Comparison of ENCODE assay signal across 1 cellular context in the genomic region with DNA sequence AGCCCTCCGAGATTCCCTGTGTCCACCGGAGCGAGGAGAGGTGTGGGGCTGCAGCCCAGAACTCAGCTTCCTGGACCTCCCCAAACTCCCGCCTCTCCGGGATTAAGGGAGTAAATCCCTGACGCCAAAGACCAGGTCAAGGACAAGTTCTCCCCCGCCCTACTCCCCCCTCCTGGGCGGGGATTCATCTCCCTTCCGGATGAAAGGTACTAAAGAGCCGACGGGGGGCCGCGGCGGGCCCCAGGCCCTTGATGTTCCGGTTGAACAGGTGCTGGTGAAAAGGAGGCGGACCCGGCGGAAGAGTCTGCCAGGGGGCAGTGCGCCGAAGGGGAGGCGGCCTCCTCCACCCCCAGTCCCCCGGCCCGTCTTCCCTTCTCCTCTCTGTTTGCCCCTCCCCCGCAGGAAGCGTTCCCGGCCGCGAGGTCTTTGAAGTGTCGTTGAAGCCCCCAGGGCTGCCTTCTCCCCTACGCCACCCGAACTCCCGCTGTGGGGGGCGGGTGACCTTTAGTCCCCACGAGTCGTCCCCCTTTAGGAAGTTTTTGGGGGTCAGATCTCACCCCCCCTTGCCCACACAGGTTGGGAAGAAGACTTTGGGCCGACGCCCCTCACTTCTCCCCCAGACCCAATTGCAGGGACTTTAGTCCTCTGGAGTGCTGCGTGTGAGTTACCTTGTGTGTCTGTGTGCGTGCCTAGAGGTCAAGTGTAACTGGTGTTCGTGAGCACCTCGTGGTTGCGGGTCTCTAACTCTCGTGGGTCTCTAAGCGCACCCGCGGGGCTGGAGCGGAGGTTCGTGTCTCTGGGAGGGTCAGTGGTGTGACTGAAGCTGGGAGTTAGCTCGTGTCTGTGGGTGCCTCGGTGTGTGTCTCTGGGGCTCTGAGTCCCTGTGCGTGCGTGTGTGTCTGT.
TF ChIP-seq lines count a peak whose summit lies in the region.

No MANE protein-coding gene starts in this region.

TF ChIP-seq in WTC11, 78 proteins besides CTCF, POLR2A, EP300 and RAD21 (continued from another document):
- no peak for TF ChIP-seq PREB (CRISPR knock-in tag; IDR thresholded peaks at IDR 0.05; ENCODE audit: borderline replicate concordance)
- no peak for TF ChIP-seq ZNF671 (CRISPR knock-in tag; IDR thresholded peaks at IDR 0.05)
- no peak for TF ChIP-seq ZNF281 (CRISPR knock-in tag; IDR thresholded peaks at IDR 0.05)
- TF ChIP-seq SOX15 (CRISPR knock-in tag; IDR thresholded peaks at IDR 0.05) = no peak
- TF ChIP-seq, protein P1, sequence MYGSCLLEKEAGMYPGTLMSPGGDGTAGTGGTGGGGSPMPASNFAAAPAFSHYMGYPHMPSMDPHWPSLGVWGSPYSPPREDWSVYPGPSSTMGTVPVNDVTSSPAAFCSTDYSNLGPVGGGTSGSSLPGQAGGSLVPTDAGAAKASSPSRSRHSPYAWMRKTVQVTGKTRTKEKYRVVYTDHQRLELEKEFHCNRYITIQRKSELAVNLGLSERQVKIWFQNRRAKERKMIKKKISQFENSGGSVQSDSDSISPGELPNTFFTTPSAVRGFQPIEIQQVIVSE (CRISPR knock-in tag; IDR thresholded peaks at IDR 0.05; ENCODE audit: borderline replicate concordance) = no peak
- TF ChIP-seq TP53 (CRISPR knock-in tag; IDR thresholded peaks at IDR 0.05) = no peak
- no peak for TF ChIP-seq ZNF396 (CRISPR knock-in tag; IDR thresholded peaks at IDR 0.05; ENCODE audit: borderline replicate concordance)
- TF ChIP-seq ZNF121 (CRISPR knock-in tag; IDR thresholded peaks at IDR 0.05) = no peak
- TF ChIP-seq OVOL2 (CRISPR knock-in tag; IDR thresholded peaks at IDR 0.05; ENCODE audit: borderline replicate concordance) = no peak
- TF ChIP-seq NR1H2 (CRISPR knock-in tag; IDR thresholded peaks at IDR 0.05) = no peak
- no peak for TF ChIP-seq ZNF317 (CRISPR knock-in tag; IDR thresholded peaks at IDR 0.05; ENCODE audit: borderline replicate concordance, low read depth)
- TF ChIP-seq ZNF416 (CRISPR knock-in tag; IDR thresholded peaks at IDR 0.05) = no peak
- TF ChIP-seq, protein P2, sequence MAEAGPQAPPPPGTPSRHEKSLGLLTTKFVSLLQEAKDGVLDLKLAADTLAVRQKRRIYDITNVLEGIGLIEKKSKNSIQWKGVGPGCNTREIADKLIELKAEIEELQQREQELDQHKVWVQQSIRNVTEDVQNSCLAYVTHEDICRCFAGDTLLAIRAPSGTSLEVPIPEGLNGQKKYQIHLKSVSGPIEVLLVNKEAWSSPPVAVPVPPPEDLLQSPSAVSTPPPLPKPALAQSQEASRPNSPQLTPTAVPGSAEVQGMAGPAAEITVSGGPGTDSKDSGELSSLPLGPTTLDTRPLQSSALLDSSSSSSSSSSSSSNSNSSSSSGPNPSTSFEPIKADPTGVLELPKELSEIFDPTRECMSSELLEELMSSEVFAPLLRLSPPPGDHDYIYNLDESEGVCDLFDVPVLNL (CRISPR knock-in tag; IDR thresholded peaks at IDR 0.05; ENCODE audit: borderline replicate concordance, low read depth) = no peak
- peak; percentile 37; the same call in 1 of the 2 replicates for TF ChIP-seq ETV6 (CRISPR knock-in tag; IDR thresholded peaks at IDR 0.05)
- no peak for TF ChIP-seq ESRRA (CRISPR knock-in tag; IDR thresholded peaks at IDR 0.05; ENCODE audit: borderline replicate concordance)
- no peak for TF ChIP-seq JUN (CRISPR knock-in tag; IDR thresholded peaks at IDR 0.05)
- TF ChIP-seq ZNF263 (CRISPR knock-in tag; IDR thresholded peaks at IDR 0.05; ENCODE audit: low read depth) = no peak
- TF ChIP-seq ZNF232 (CRISPR knock-in tag; IDR thresholded peaks at IDR 0.05) = no peak
- no peak for TF ChIP-seq EMX1 (CRISPR knock-in tag; IDR thresholded peaks at IDR 0.05)
- TF ChIP-seq TCF7 (CRISPR knock-in tag; IDR thresholded peaks at IDR 0.05; ENCODE audit: low read depth) = 0 out of 2 replicates have a peak, but pooled peaks have one; percentile 27
- no peak for TF ChIP-seq GTF2I (CRISPR knock-in tag; conservative IDR thresholded peaks at IDR 0.05)
